Comparison of ENCODE assay signal across 15 cellular contexts in genomic region chr7:33742521-33742920, GRCh38.
"Had no signal": no experiment of that assay in that cellular context is flagged by ENCODE, and none has a peak within 500 bp of the region (broad histone marks: within the 10 kb centered on the region; RNA-seq: fewer than 3 reads in every experiment).

No MANE protein-coding gene starts in this region.

- H3K36me3 ChIP-seq: adrenal gland, ovary, tibial artery, WERI-Rb-1 had no signal

- H3K27me3 ChIP-seq: adrenal gland, foreskin keratinocyte, ovary, tibial artery had no signal

- H3K27ac ChIP-seq: foreskin keratinocyte, ovary, tibial artery, WERI-Rb-1 had no signal

- ATAC-seq: activated CD4-positive, alpha-beta T cell treated with anti-CD3 and anti-CD28 coated beads for 36 hours; activated T-cell treated with anti-CD3 and anti-CD28 coated beads, Interleukin-2, amount 50 U/mL, for 4 hours; stimulated activated naive B cell treated with anti-CD40 and anti-IgM and Interleukin-4, amounts not matched to agents 10 μg/mL and 1 μg/mL and 100 μg/mL, for 72 hours; T-helper 17 cell had no signal

- DNase-seq: activated CD4-positive, alpha-beta memory T cell treated with anti-CD3 and anti-CD28 coated beads, Interleukin-2, amount 10 ng/mL, durations not matched to agents 7 days and 5 days; activated CD4-positive, alpha-beta T cell treated with anti-CD3 and anti-CD28 coated beads for 36 hours; activated effector memory CD4-positive, alpha-beta T cell treated with Interleukin-2 at 50 U/mL for 16 hours; activated naive CD4-positive, alpha-beta T cell treated with anti-CD3 and anti-CD28 coated beads, Interleukin-2, amount 50 U/mL, for 16 hours; activated T-cell treated with anti-CD3 and anti-CD28 coated beads, Interleukin-2, amount 50 U/mL, for 4 hours; adrenal gland; central memory CD4-positive, alpha-beta T cell; foreskin keratinocyte; ovary; stimulated activated CD4-positive, alpha-beta T cell treated with anti-CD3 and anti-CD28 coated beads, Interleukin-2, amount 100 ng/mL, for 48 hours; stimulated activated naive B cell treated with anti-CD40 and anti-IgM and Interleukin-4, amounts not matched to agents 10 μg/mL and 1 μg/mL and 100 μg/mL, for 72 hours; T-helper 17 cell; tibial artery; WERI-Rb-1 had no signal

- H3K9me3 ChIP-seq: adrenal gland, ovary, tibial artery had no signal

- H3K4me1 ChIP-seq: adrenal gland, tibial artery had no signal

- H3K4me3 ChIP-seq: adrenal gland, coronary artery, ovary, tibial artery had no signal
